Comparison of ENCODE assay signal across 8 cellular contexts in genomic region chr16:48244863-48245195, GRCh38. TPM values are rescaled to one million over a fixed set of nuclear protein-coding genes. Genes with fewer than 3 reads are reported as not detected.
DNase-seq lines count a peak whose midpoint lies in the region; TF ChIP-seq lines count a peak whose summit lies in the region.

No MANE protein-coding gene starts in this region.

- BruUV-seq in Calu3 (replicated peaks; lab: Mats Ljungman, UMichigan): no TSS peak

- DNase-seq in Calu3 (no peak), endothelial cell (ENCODE audit: low spot score) (no peak), NCI-H1105 (lab: John Stamatoyannopoulos, UW) (no peak), NCI-H128 (lab: John Stamatoyannopoulos, UW; ENCODE audit: unreplicated experiment) (no peak), 8988T (no peak)
- DNase-seq in stimulated activated CD4-positive, alpha-beta T cell treated with anti-CD3 and anti-CD28 coated beads, Interleukin-4, amount 100 ng/mL, for 1 hour: no peak

- H3K79me2 ChIP-seq in OCI-LY3 (ENCODE audit: low read length): peaks cover 54% of the 10 kb centered on the region

- peaks cover 9% of the 10 kb centered on the region for H3K4me1 Mint-ChIP-seq in Calu3 (ENCODE audit: low read depth, unreplicated experiment)
- peaks cover 19% of the 10 kb centered on the region for H3K4me1 Mint-ChIP-seq in endothelial cell (ENCODE audit: unreplicated experiment)

- H3K4me2 ChIP-seq in OCI-LY3 (ENCODE audit: low read length): peak overlapping the region; percentile 99

- H3K9me3 Mint-ChIP-seq in Calu3 (ENCODE audit: low read depth, unreplicated experiment) (peaks cover 2% of the 10 kb centered on the region), endothelial cell (ENCODE audit: unreplicated experiment) (no peaks in the 10 kb centered on the region)

- H3K4me3 ChIP-seq in OCI-LY3 (ENCODE audit: low read length) (peak overlapping the region; percentile 91), neutrophil (ENCODE audit: low read depth in 1 of 2, low read length in 1 of 2) (peak overlapping the region; percentile 68 to 78)

- CTCF ChIA-PET in Calu3 (lab: Charles Lee): no interaction called here

- H3K27ac ChIP-seq in OCI-LY3 (ENCODE audit: low read length): peak overlapping the region; percentile 56; the same call in 1 of the 2 replicates
- peak overlapping the region; percentile 85 for H3K27ac ChIP-seq in neutrophil

- H3K9ac ChIP-seq in OCI-LY3 (ENCODE audit: low read length): peak overlapping the region; percentile 81

- H3K36me3 Mint-ChIP-seq in Calu3 (ENCODE audit: insufficient read depth, unreplicated experiment) (peaks cover 22% of the 10 kb centered on the region), endothelial cell (ENCODE audit: low read depth, unreplicated experiment) (peaks cover 7% of the 10 kb centered on the region)

- H3K27ac Mint-ChIP-seq in Calu3 (ENCODE audit: unreplicated experiment) (peak overlapping the region; percentile 90), endothelial cell (ENCODE audit: unreplicated experiment) (peak overlapping the region; percentile 58)

- H3K4me1 ChIP-seq in OCI-LY3 (ENCODE audit: low read length) (peaks cover 13% of the 10 kb centered on the region), neutrophil (ENCODE audit: control insufficient read depth in 1 of 2, insufficient read depth in 1 of 2, low read depth in 1 of 2, low read length in 1 of 2) (peaks cover 14 to 15% of the 10 kb centered on the region in 2 experiments)

- H3K4me3 Mint-ChIP-seq in Calu3 (ENCODE audit: low read depth, unreplicated experiment) (peak overlapping the region; percentile 88), endothelial cell (ENCODE audit: unreplicated experiment) (peak overlapping the region; percentile 98)

- H3K27me3 ChIP-seq in OCI-LY3 (ENCODE audit: low read depth, low read length) (no peaks in the 10 kb centered on the region), neutrophil (no peaks in the 10 kb centered on the region)

- H4K20me1 ChIP-seq in OCI-LY3 (ENCODE audit: insufficient read depth, low read length): peaks cover 23% of the 10 kb centered on the region

- H3K36me3 ChIP-seq in OCI-LY3 (replicated peaks; ENCODE audit: low read depth, low read length) (no peaks in the 10 kb centered on the region), neutrophil (no peaks in the 10 kb centered on the region)

- intact Hi-C loops in Calu3 (cut with micrococcal nuclease; ENCODE audit: unreplicated experiment): no loop called here

- no peaks in the 10 kb centered on the region for H3K27me3 Mint-ChIP-seq in Calu3 (ENCODE audit: unreplicated experiment)
- H3K27me3 Mint-ChIP-seq in endothelial cell (ENCODE audit: unreplicated experiment): peaks cover 2% of the 10 kb centered on the region

- 0 out of 2 replicates have a peak overlapping the region, but pooled peaks have one; percentile 51 for H2AFZ ChIP-seq in OCI-LY3 (ENCODE audit: low read depth, low read length)

- no peaks in the 10 kb centered on the region for H3K9me3 ChIP-seq in OCI-LY3 (ENCODE audit: insufficient read depth, low read length)
- no peaks in the 10 kb centered on the region for H3K9me3 ChIP-seq in neutrophil

- no peak for TF ChIP-seq CTCF in Calu3 (IDR thresholded peaks at IDR 0.05; ENCODE audit: unreplicated experiment)
- no peak for TF ChIP-seq CTCF in OCI-LY3 (IDR thresholded peaks at IDR 0.05; ENCODE audit: low read depth, low read length)
- TF ChIP-seq CTCF in endothelial cell (IDR thresholded peaks at IDR 0.05; ENCODE audit: unreplicated experiment): no peak
- TF ChIP-seq CTCF in neutrophil (IDR thresholded peaks at IDR 0.05): no peak

RNA-seq across cellular contexts. Expression of gene LONP2, which starts 0.7 kb away (rescaled TPM):
- total RNA-seq in Calu3 (2022) (83.3 and 86.9 TPM in 2 replicates), endothelial cell (ENCODE audit: unreplicated experiment) (42.6 TPM)

RNA-seq across cellular contexts. Expression of gene ABCC11, which starts 2.5 kb away (rescaled TPM):
- total RNA-seq in Calu3 (2022) (0.26 and 0.56 TPM in 2 replicates), endothelial cell (ENCODE audit: unreplicated experiment) (0.72 TPM)
